Comparison of ENCODE assay signal across 8 cellular contexts in genomic region chr16:528111-529011, GRCh38. TPM values are rescaled to one million over a fixed set of nuclear protein-coding genes. Genes with fewer than 3 reads are reported as not detected.
A peak's percentile ranks its signal among the peaks of the same experiment; 100 is the strongest.
DNase-seq lines count a peak whose midpoint lies in the region; ATAC-seq and TF ChIP-seq lines count a peak whose summit lies in the region.

No MANE protein-coding gene starts in this region.

- no peak overlapping the region for H2AFZ ChIP-seq in PC-3 (ENCODE audit: low read length)

- DNase-seq in GM04503 (ENCODE audit: low read depth) (peak; percentile 37), PC-3 (peak; percentile 39), immature natural killer cell (peak; percentile 29 to 35 (median 31)), NCI-H1436 treated with DMSO at 0.1 percent for 48 hours (lab: John Stamatoyannopoulos, UW) (no peak)
- DNase-seq in activated naive CD8-positive, alpha-beta T cell treated with anti-CD3 and anti-CD28 coated beads, Interleukin-2, amount 50 U/mL, for 24 hours, result peak; percentile 49
- DNase-seq in stimulated activated CD4-positive, alpha-beta T cell treated with anti-CD3 and anti-CD28 coated beads, Interleukin-2, amount 100 ng/mL, for 24 hours, result peak; percentile 51 to 60

- H3K4me3 Mint-ChIP-seq in activated naive CD8-positive, alpha-beta T cell treated with anti-CD3 and anti-CD28 coated beads, Interleukin-2, amount 50 U/mL, for 24 hours, result peak overlapping the region; percentile 90
- peak overlapping the region; percentile 93 to 99 (median 96) for H3K4me3 Mint-ChIP-seq in immature natural killer cell

- no peaks in the 10 kb centered on the region for H3K9me3 ChIP-seq in PC-3 (ENCODE audit: low read length)

- peaks cover 26% of the 10 kb centered on the region for H3K4me1 ChIP-seq in PC-3 (ENCODE audit: insufficient read depth, low read length)

- peaks cover 23% of the 10 kb centered on the region for H4K20me1 ChIP-seq in PC-3 (ENCODE audit: low read length)

- H3K9ac ChIP-seq in PC-3 (ENCODE audit: low read length), result peak overlapping the region; percentile 96

- H3K27me3 ChIP-seq in PC-3 (ENCODE audit: low read length), result no peaks in the 10 kb centered on the region

- no peaks in the 10 kb centered on the region for H3K9me3 Mint-ChIP-seq in activated naive CD8-positive, alpha-beta T cell treated with anti-CD3 and anti-CD28 coated beads, Interleukin-2, amount 50 U/mL, for 24 hours
- no peaks in the 10 kb centered on the region for H3K9me3 Mint-ChIP-seq in immature natural killer cell

- peaks cover 44% of the 10 kb centered on the region for H3K4me1 Mint-ChIP-seq in activated naive CD8-positive, alpha-beta T cell treated with anti-CD3 and anti-CD28 coated beads, Interleukin-2, amount 50 U/mL, for 24 hours
- H3K4me1 Mint-ChIP-seq in immature natural killer cell, result peaks cover 44 to 53% of the 10 kb centered on the region in 2 donors

- H3K27me3 Mint-ChIP-seq in activated naive CD8-positive, alpha-beta T cell treated with anti-CD3 and anti-CD28 coated beads, Interleukin-2, amount 50 U/mL, for 24 hours, result no peaks in the 10 kb centered on the region
- H3K27me3 Mint-ChIP-seq in immature natural killer cell (ENCODE audit: low read depth in 3 of 3), result peaks cover 2 to 20% (median 2%) of the 10 kb centered on the region in 3 donors

- H3K36me3 ChIP-seq in PC-3 (ENCODE audit: low read depth, low read length), result no peaks in the 10 kb centered on the region

- CTCF ChIA-PET in PC-3 (lab: Charles Lee), result no interaction called here

- H3F3A ChIP-seq in PC-3 (ENCODE audit: low read length, unreplicated experiment), result no peaks in the 10 kb centered on the region

- H3K27ac Mint-ChIP-seq in activated naive CD8-positive, alpha-beta T cell treated with anti-CD3 and anti-CD28 coated beads, Interleukin-2, amount 50 U/mL, for 24 hours, result peak overlapping the region; percentile 91
- peak overlapping the region; percentile 95 to 98 (median 97) for H3K27ac Mint-ChIP-seq in immature natural killer cell

- peak overlapping the region; percentile 98 for H3K4me2 ChIP-seq in PC-3 (ENCODE audit: low read length)

- no peak for TF ChIP-seq CTCF in PC-3 (conservative IDR thresholded peaks at IDR 0.05; ENCODE audit: low read depth, low read length)

- peak overlapping the region; percentile 94 for H3K4me3 ChIP-seq in PC-3 (ENCODE audit: low read length)

- intact Hi-C loops in PC-3 (cut with micrococcal nuclease), result loop anchor here (10.0 kb wide), 1 partner anchor 56 kb away; no protein-coding TSS in a partner anchor

- TSS peak; percentile 42 for BruUV-seq in PC-3 (replicated peaks; lab: Mats Ljungman, UMichigan)

- peak overlapping the region; percentile 79 for H3K27ac ChIP-seq in PC-3 (ENCODE audit: low read length)

- POLR2A ChIA-PET in PC-3 (lab: Charles Lee; ENCODE audit: unreplicated experiment), result no interaction called here

- H3K9me2 ChIP-seq in PC-3 (replicated peaks; ENCODE audit: low read length), result no peaks in the 10 kb centered on the region

- H3K79me2 ChIP-seq in PC-3 (ENCODE audit: low read length), result peaks cover 79% of the 10 kb centered on the region

- peaks cover 11% of the 10 kb centered on the region for H3K36me3 Mint-ChIP-seq in activated naive CD8-positive, alpha-beta T cell treated with anti-CD3 and anti-CD28 coated beads, Interleukin-2, amount 50 U/mL, for 24 hours (ENCODE audit: low read depth)
- no peaks in the 10 kb centered on the region for H3K36me3 Mint-ChIP-seq in immature natural killer cell

- ATAC-seq in HG02623 (IDR thresholded peaks at IDR 0.05; ENCODE audit: unreplicated experiment) (peak; percentile 4), PC-3 (peak; percentile 16), GM21717 (IDR thresholded peaks at IDR 0.05; ENCODE audit: unreplicated experiment) (no peak)
- peak; percentile 11 for ATAC-seq in activated naive CD8-positive, alpha-beta T cell treated with anti-CD3 and anti-CD28 coated beads, Interleukin-2, amount 50 U/mL, for 24 hours

RNA-seq across cellular contexts. Expression of gene CAPN15, which starts 0.8 kb away (rescaled TPM):
- total RNA-seq in PC-3 (2014; rRNA removed), result 60.4 and 78.1 TPM in 2 replicates
- polyA plus RNA-seq in immature natural killer cell, result 10 to 100 TPM in 2 of 3 donors, 1 to 10 TPM in 1; 9.2 to 30.7 (median 10.1) TPM

RNA-seq across cellular contexts. Expression of gene PRR35, which starts 31.8 kb away (rescaled TPM):
- total RNA-seq in PC-3 (2014; rRNA removed), result not detected in 2 replicates
- polyA plus RNA-seq in immature natural killer cell, result not detected

RNA-seq across cellular contexts. Expression of gene NHLRC4, which starts 38.4 kb away (rescaled TPM):
- 0.44 TPM in 1 of 2 replicates, not detected in the other for total RNA-seq in PC-3 (2014; rRNA removed)
- under 1 TPM in 2 of 3 donors, not detected in 1; 0.42 to 0.61 TPM for polyA plus RNA-seq in immature natural killer cell

RNA-seq across cellular contexts. Expression of gene PIGQ, which starts 41.4 kb away (rescaled TPM):
- 36.0 and 43.8 TPM in 2 replicates for total RNA-seq in PC-3 (2014; rRNA removed)
- polyA plus RNA-seq in immature natural killer cell, result 10 to 100 TPM; 10.5 to 17.7 (median 12.6) TPM
